ENCODE assay signal across 8 cellular contexts in genomic region chr6:45376310-45377040, GRCh38. TPM values are rescaled to one million over a fixed set of nuclear protein-coding genes. Genes with fewer than 3 reads are reported as not detected.
A peak's percentile ranks its signal among the peaks of the same experiment; 100 is the strongest.
DNase-seq lines count a peak whose midpoint lies in the region; ATAC-seq and TF ChIP-seq lines count a peak whose summit lies in the region.

No MANE protein-coding gene starts in this region.

- H3K4me2 ChIP-seq in KMS-11, result peak overlapping the region; percentile 79

- H3K4me3 ChIP-seq in KMS-11 (IDR thresholded peaks at IDR 0.05; ENCODE audit: insufficient read depth, low read depth, low read length) (no peak overlapping the region), mononuclear cell (ENCODE audit: low read length) (peak overlapping the region; percentile 75)

- peaks cover 26% of the 10 kb centered on the region; the same call in 1 of the 2 replicates for H3K79me2 ChIP-seq in KMS-11 (ENCODE audit: insufficient read depth, low read depth)

- H3K27ac ChIP-seq in KMS-11, result peak overlapping the region; percentile 96

- no peaks in the 10 kb centered on the region for H3K36me3 ChIP-seq in KMS-11 (ENCODE audit: insufficient read depth)

- H3K27me3 ChIP-seq in KMS-11 (ENCODE audit: insufficient read depth, low read depth) (no peaks in the 10 kb centered on the region), mononuclear cell (ENCODE audit: insufficient read depth, low read length) (no peaks in the 10 kb centered on the region)

- ATAC-seq in HG02840 (IDR thresholded peaks at IDR 0.05; ENCODE audit: low FRiP score, unreplicated experiment) (no peak), HG02571 (IDR thresholded peaks at IDR 0.05; ENCODE audit: unreplicated experiment) (no peak)

- DNase-seq in ACHN (peak; percentile 22), cerebellar cortex (ENCODE audit: low spot score) (peak; percentile 15), LoVo (ENCODE audit: low spot score) (no peak)
- DNase-seq in stimulated activated CD4-positive, alpha-beta T cell treated with anti-CD3 and anti-CD28 coated beads, Interleukin-15, amount 100 ng/mL, for 24 hours, result no peak

- peak overlapping the region; percentile 66 for H2AFZ ChIP-seq in KMS-11 (ENCODE audit: low read depth)

- no peak for TF ChIP-seq CTCF in KMS-11 (conservative IDR thresholded peaks at IDR 0.05; ENCODE audit: low read depth, low read length)

- H3K9me3 ChIP-seq in mononuclear cell (ENCODE audit: low read depth, low read length), result no peaks in the 10 kb centered on the region

- peak overlapping the region; percentile 96 for H3K9ac ChIP-seq in KMS-11

- in situ Hi-C loops in ACHN (cut with HindIII; ENCODE audit: low pct_ligation_motif_present, low pct_unique_long_range_greater_than_20kb, low sequenced_read_pairs), result no loop called here

- H3K4me1 ChIP-seq in KMS-11 (ENCODE audit: low read depth, poor library complexity, severe bottlenecking) (peaks cover 27% of the 10 kb centered on the region), mononuclear cell (ENCODE audit: insufficient read depth, low read length) (no peaks in the 10 kb centered on the region)

- H4K20me1 ChIP-seq in KMS-11 (ENCODE audit: insufficient read depth), result no peaks in the 10 kb centered on the region

RNA-seq across cellular contexts. Expression of gene SUPT3H, which starts 1.3 kb away (rescaled TPM):
- total RNA-seq in mononuclear cell, result 7.1 TPM

RNA-seq across cellular contexts. Expression of gene RUNX2, which starts 48.3 kb away (rescaled TPM):
- 10.4 TPM for total RNA-seq in mononuclear cell

Comparison
In these comparisons a context has a peak if more than half of its experiments do, and no peak if none do; other contexts are left out.
1. DNase-seq: peak in ACHN (single experiment) and cerebellar cortex (single experiment); none in LoVo (single experiment) and stimulated activated CD4-positive, alpha-beta T cell treated with anti-CD3 and anti-CD28 coated beads, Interleukin-15, amount 100 ng/mL, for 24 hours (single experiment).